ENCODE assay signal across 24 cellular contexts in the genomic region with DNA sequence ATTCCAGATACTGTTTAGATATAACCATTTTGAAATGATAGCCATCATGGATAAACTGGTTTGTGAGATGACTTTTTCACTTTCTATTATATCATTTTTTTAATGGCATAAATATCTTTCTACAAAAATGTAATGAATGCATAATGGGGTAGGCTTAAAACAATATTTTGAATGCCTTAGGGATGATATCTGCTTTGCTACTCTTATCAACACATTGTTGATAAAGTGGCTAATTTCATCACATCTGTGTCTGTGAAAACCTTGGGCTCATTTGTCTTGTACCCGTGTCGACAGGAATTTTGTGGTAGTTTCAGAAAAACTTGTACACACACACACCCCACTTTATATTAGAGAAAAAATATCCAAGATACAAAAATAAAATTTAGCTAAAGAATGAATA. TPM values are rescaled to one million over a fixed set of nuclear protein-coding genes. Genes with fewer than 3 reads are reported as not detected.
DNase-seq lines count a peak whose midpoint lies in the region; ATAC-seq and TF ChIP-seq lines count a peak whose summit lies in the region.
"Had no signal": no experiment of that assay in that cellular context is flagged by ENCODE, and none has a peak within 500 bp of the region (broad histone marks: within the 10 kb centered on the region; RNA-seq: fewer than 3 reads in every experiment).

No MANE protein-coding gene starts in this region.

- TF ChIP-seq CTCF in cardiac muscle cell (IDR thresholded peaks at IDR 0.05; ENCODE audit: low read depth, low read length) (no peak), brain microvascular endothelial cell (IDR thresholded peaks at IDR 0.05; ENCODE audit: low read depth, low read length, missing control alignments) (no peak), fibroblast of the aortic adventitia (IDR thresholded peaks at IDR 0.05; ENCODE audit: insufficient read depth, low read length) (no peak)

- H3K9me3 ChIP-seq in cardiac muscle cell (ENCODE audit: low read depth): no peaks in the 10 kb centered on the region
- H3K9me3 ChIP-seq: A549; BE2C; BLaER1 treated with 17β-estradiol and CSF1 and Interleukin-3, amounts not matched to agents 10 nM and 100 nM had no signal

- H3K27ac ChIP-seq in cardiac muscle cell (no peak overlapping the region), brain microvascular endothelial cell (no peak overlapping the region)
- H3K27ac ChIP-seq: 22Rv1; A549; BLaER1 treated with 17β-estradiol and CSF1 and Interleukin-3, amounts not matched to agents 10 nM and 100 nM; GM23248 had no signal

- no peaks in the 10 kb centered on the region for H3K36me3 ChIP-seq in cardiac muscle cell
- no peaks in the 10 kb centered on the region for H3K36me3 ChIP-seq in brain microvascular endothelial cell (replicated peaks)
- H3K36me3 ChIP-seq: BE2C; BLaER1 treated with 17β-estradiol and CSF1 and Interleukin-3, amounts not matched to agents 10 nM and 100 nM had no signal

- DNase-seq in cardiac muscle cell (ENCODE audit: low read depth in 1 of 2, low spot score in 1 of 2) (peak; percentile 5 to 15), Right ventricle myocardium superior (no peak), brain microvascular endothelial cell (peak; percentile 1), fibroblast of the aortic adventitia (ENCODE audit: low read depth) (peak; percentile 0), NCI-H774 (lab: John Stamatoyannopoulos, UW) (no peak), NCI-H1105 (lab: John Stamatoyannopoulos, UW) (no peak)
- DNase-seq: ACHN; AML-193; BE2C; CD4-positive, alpha-beta T cell; CD8-positive, alpha-beta memory T cell; DMS 273 treated with DMSO at 0.1 percent for 48 hours; DMS79; EL; GDM1; GM23248; H7; HCEC 1CT had no signal

- in situ Hi-C loops in brain microvascular endothelial cell (cut with HindIII; ENCODE audit: low pct_ligation_motif_present, low sequenced_read_pairs): no loop called here

- ATAC-seq in Right ventricle myocardium superior (ENCODE audit: poor library complexity) (no peak), SK-N-SH treated with all-trans-retinoic acid at 6 μM for 48 hours (no peak), GM18498 (IDR thresholded peaks at IDR 0.05; ENCODE audit: unreplicated experiment) (no peak)
- ATAC-seq: A549 had no signal

- no peak overlapping the region for H3K4me3 ChIP-seq in cardiac muscle cell
- H3K4me3 ChIP-seq in brain microvascular endothelial cell (ENCODE audit: low read depth, low read length): no peak overlapping the region
- no peak overlapping the region for H3K4me3 ChIP-seq in fibroblast of the aortic adventitia (ENCODE audit: low read depth, low read length)
- H3K4me3 ChIP-seq: A549; BLaER1 treated with 17β-estradiol and CSF1 and Interleukin-3, amounts not matched to agents 10 nM and 100 nM; GM23248 had no signal

- intact Hi-C loops in Right ventricle myocardium superior (cut with DNase I): no loop called here

- H3K27me3 ChIP-seq in cardiac muscle cell (no peaks in the 10 kb centered on the region), brain microvascular endothelial cell (replicated peaks) (no peaks in the 10 kb centered on the region)
- H3K27me3 ChIP-seq: BE2C; BLaER1 treated with 17β-estradiol and CSF1 and Interleukin-3, amounts not matched to agents 10 nM and 100 nM had no signal

- H3K4me1 ChIP-seq in cardiac muscle cell (ENCODE audit: low read depth): peaks cover 3% of the 10 kb centered on the region
- H3K4me1 ChIP-seq: A549; BE2C; BLaER1 treated with 17β-estradiol and CSF1 and Interleukin-3, amounts not matched to agents 10 nM and 100 nM had no signal

TF ChIP-seq in SK-N-SH treated with all-trans-retinoic acid at 6 μM for 48 hours, 23 proteins besides CTCF, POLR2A, EP300 and RAD21:
- TF ChIP-seq SNAI2 (CRISPR knock-in tag; IDR thresholded peaks at IDR 0.05) (no peak), ZNF70 (CRISPR knock-in tag; IDR thresholded peaks at IDR 0.05) (no peak), ISL1 (CRISPR knock-in tag; IDR thresholded peaks at IDR 0.05) (peak; percentile 82), GLIS3 (CRISPR knock-in tag; IDR thresholded peaks at IDR 0.05) (no peak), TCF4 (CRISPR knock-in tag; IDR thresholded peaks at IDR 0.05; ENCODE audit: borderline replicate concordance) (peak; percentile 28; the same call in 1 of the 2 replicates), CSDC2 (CRISPR knock-in tag; IDR thresholded peaks at IDR 0.05) (no peak), BACH2 (CRISPR knock-in tag; IDR thresholded peaks at IDR 0.05; ENCODE audit: borderline replicate concordance) (no peak)
- TF ChIP-seq, protein P1, sequence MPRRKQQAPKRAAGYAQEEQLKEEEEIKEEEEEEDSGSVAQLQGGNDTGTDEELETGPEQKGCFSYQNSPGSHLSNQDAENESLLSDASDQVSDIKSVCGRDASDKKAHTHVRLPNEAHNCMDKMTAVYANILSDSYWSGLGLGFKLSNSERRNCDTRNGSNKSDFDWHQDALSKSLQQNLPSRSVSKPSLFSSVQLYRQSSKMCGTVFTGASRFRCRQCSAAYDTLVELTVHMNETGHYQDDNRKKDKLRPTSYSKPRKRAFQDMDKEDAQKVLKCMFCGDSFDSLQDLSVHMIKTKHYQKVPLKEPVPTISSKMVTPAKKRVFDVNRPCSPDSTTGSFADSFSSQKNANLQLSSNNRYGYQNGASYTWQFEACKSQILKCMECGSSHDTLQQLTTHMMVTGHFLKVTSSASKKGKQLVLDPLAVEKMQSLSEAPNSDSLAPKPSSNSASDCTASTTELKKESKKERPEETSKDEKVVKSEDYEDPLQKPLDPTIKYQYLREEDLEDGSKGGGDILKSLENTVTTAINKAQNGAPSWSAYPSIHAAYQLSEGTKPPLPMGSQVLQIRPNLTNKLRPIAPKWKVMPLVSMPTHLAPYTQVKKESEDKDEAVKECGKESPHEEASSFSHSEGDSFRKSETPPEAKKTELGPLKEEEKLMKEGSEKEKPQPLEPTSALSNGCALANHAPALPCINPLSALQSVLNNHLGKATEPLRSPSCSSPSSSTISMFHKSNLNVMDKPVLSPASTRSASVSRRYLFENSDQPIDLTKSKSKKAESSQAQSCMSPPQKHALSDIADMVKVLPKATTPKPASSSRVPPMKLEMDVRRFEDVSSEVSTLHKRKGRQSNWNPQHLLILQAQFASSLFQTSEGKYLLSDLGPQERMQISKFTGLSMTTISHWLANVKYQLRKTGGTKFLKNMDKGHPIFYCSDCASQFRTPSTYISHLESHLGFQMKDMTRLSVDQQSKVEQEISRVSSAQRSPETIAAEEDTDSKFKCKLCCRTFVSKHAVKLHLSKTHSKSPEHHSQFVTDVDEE (CRISPR knock-in tag; IDR thresholded peaks at IDR 0.05): peak; percentile 34; the same call in 1 of the 2 replicates

RNA-seq across cellular contexts. Expression of a gene that starts 44.1 kb away (rescaled TPM):
- total RNA-seq in cardiac muscle cell (not detected in 2 replicates), Right ventricle myocardium superior (0.83 TPM), fibroblast of the aortic adventitia (ENCODE audit: low replicate concordance) (0.18 and 0.57 TPM in 2 replicates)
- polyA plus RNA-seq in cardiac muscle cell: 0.07 TPM in 1 of 2 replicates, not detected in the other
- total RNA-seq: CD4-positive, alpha-beta T cell; CD8-positive, alpha-beta memory T cell; GM23248 had no signal
- polyA plus RNA-seq: CD14-positive monocyte; CD8-positive, alpha-beta memory T cell; GM23248 had no signal

Comparison
In these comparisons a context has a peak if more than half of its experiments do, and no peak if none do; other contexts are left out.
1. DNase-seq: peak in cardiac muscle cell (2 of 2), brain microvascular endothelial cell (single experiment) and fibroblast of the aortic adventitia (single experiment); none in Right ventricle myocardium superior (single experiment), NCI-H774 (single experiment) and NCI-H1105 (single experiment).